ENCODE assay signal across 1 cellular context in genomic region chr9:5185220-5185840, GRCh38.
TF ChIP-seq lines count a peak whose summit lies in the region.

Gene INSL6, minus strand, starts transcription at chr9:5185639. Its CDS starts 37 bp downstream, at chr9:5185602.

TF ChIP-seq in WTC11, 78 proteins besides CTCF, POLR2A, EP300 and RAD21 (continued from another document):
- TF ChIP-seq ZNF281 (CRISPR knock-in tag; IDR thresholded peaks at IDR 0.05) (no peak), ZNF219 (CRISPR knock-in tag; IDR thresholded peaks at IDR 0.05; ENCODE audit: borderline replicate concordance) (no peak), ATF3 (CRISPR knock-in tag; conservative IDR thresholded peaks at IDR 0.05) (no peak)
